ENCODE assay signal across 9 cellular contexts in the genomic region with DNA sequence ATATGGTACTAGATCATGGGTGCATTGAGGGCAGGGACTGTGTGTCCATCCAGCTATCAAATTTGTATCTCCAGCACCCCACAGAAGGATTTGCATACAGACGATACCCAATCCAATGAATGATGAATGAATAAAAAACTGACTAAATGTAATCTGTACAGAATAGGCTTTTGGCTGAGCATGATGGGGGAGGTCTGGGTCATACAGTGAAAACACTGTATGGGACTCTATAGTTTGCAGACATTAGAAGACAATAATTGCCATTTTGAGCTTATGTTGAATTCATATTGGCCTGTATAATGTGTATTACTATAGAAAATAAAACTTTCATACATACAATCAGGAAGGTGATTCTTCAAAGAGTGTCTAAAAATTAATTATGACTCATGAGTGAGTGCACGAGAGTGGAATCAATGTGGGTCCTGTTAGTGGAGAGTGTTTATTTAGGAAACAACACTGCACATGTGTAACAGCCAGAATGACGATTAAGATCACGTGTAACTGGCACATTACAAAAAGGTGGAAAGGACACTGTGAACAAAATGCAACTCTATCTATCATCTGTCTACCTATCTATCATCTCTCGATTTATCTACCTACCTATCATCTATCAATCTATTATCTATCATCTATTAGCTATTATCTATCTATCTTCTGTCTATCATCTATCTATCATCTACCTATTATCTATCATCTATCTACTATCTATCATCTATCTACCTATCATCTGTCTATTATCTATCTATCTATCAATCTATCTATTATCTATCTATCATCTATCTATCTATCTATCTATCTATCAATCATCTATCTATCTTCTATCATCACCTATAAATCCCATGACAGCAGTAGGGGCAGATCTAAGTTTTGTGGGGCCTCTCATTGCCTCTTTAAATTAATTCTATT.
DNase-seq lines count a peak whose midpoint lies in the region; ATAC-seq and TF ChIP-seq lines count a peak whose summit lies in the region.
"Had no signal": no experiment of that assay in that cellular context is flagged by ENCODE, and none has a peak within 500 bp of the region (broad histone marks: within the 10 kb centered on the region; RNA-seq: fewer than 3 reads in every experiment).

No MANE protein-coding gene starts in this region.

- CTCF ChIA-PET in IMR-90 (lab: Yijun Ruan, JAX): interaction anchor here (0.9 to 1.6 kb wide), 3 partner anchors 17 to 30 kb away, joined by 4 to 8 read pairs (median 4); no protein-coding TSS in a partner anchor

- H2BK15ac ChIP-seq in IMR-90 (ENCODE audit: low read depth, low read length): peak overlapping the region; percentile 87; the same call in 2 of the 3 replicates

- no peaks in the 10 kb centered on the region for H3K27me3 Mint-ChIP-seq in dendritic cell treated with granulocyte-macrophage colony-stimulating factor and Interleukin-4, amounts not matched to agents 40 ng/mL and 50 ng/mL, for 4 days
- H3K27me3 Mint-ChIP-seq in osteocyte (ENCODE audit: unreplicated experiment): peaks cover under 1% of the 10 kb centered on the region

- H3K9me1 ChIP-seq in IMR-90 (ENCODE audit: insufficient read depth, low read length): peaks cover 14% of the 10 kb centered on the region

- no peak overlapping the region for H3K9ac ChIP-seq in IMR-90 (ENCODE audit: low read depth, low read length)

- ATAC-seq in GM19467 (IDR thresholded peaks at IDR 0.05; ENCODE audit: unreplicated experiment) (peak; percentile 11), IMR-90 (ENCODE audit: low read depth) (no peak), GM19455 (IDR thresholded peaks at IDR 0.05; ENCODE audit: unreplicated experiment) (no peak)

- peak overlapping the region; percentile 96 for H2BK120ac ChIP-seq in IMR-90 (ENCODE audit: low read depth, low read length)

- peak overlapping the region; percentile 98 for H2BK20ac ChIP-seq in IMR-90 (ENCODE audit: low read depth, low read length)

- H2AK5ac ChIP-seq in IMR-90 (ENCODE audit: low read depth, low read length): peak overlapping the region; percentile 75; the same call in 1 of the 2 replicates

- no peaks in the 10 kb centered on the region for H3K36me3 Mint-ChIP-seq in dendritic cell treated with granulocyte-macrophage colony-stimulating factor and Interleukin-4, amounts not matched to agents 40 ng/mL and 50 ng/mL, for 4 days (ENCODE audit: low read depth)
- no peaks in the 10 kb centered on the region for H3K36me3 Mint-ChIP-seq in osteocyte (ENCODE audit: unreplicated experiment)

- H3K27me3 ChIP-seq in IMR-90 (ENCODE audit: control insufficient read depth, insufficient read depth, low read length): no peaks in the 10 kb centered on the region

- H3K4me3 Mint-ChIP-seq in dendritic cell treated with granulocyte-macrophage colony-stimulating factor and Interleukin-4, amounts not matched to agents 40 ng/mL and 50 ng/mL, for 4 days: no peak overlapping the region
- H3K4me3 Mint-ChIP-seq in osteocyte (ENCODE audit: unreplicated experiment): no peak overlapping the region
- H3K4me3 Mint-ChIP-seq: neural crest cell had no signal

- TF ChIP-seq POLR2A in IMR-90 (IDR thresholded peaks at IDR 0.05; ENCODE audit: low read depth, low read length): no peak; the same call in 1 of the 2 replicates

- no peaks in the 10 kb centered on the region for H4K20me1 ChIP-seq in IMR-90 (ENCODE audit: insufficient read depth, low read length)

- H3K27ac ChIP-seq in IMR-90 (ENCODE audit: insufficient read depth, low read length): peak overlapping the region; percentile 71; the same call in 1 of the 2 replicates
- H3K27ac ChIP-seq: SK-N-MC had no signal

- H3K4me1 ChIP-seq in IMR-90 (ENCODE audit: control insufficient read depth, insufficient read depth, low read length): peaks cover 16% of the 10 kb centered on the region

- peak overlapping the region; percentile 90 for H3K27ac Mint-ChIP-seq in dendritic cell treated with granulocyte-macrophage colony-stimulating factor and Interleukin-4, amounts not matched to agents 40 ng/mL and 50 ng/mL, for 4 days
- peak overlapping the region; percentile 50 for H3K27ac Mint-ChIP-seq in osteocyte (ENCODE audit: unreplicated experiment)

- peak overlapping the region; percentile 95; the same call in 1 of the 2 replicates for H3K4ac ChIP-seq in IMR-90 (ENCODE audit: low read depth, low read length)

- H3K9me3 Mint-ChIP-seq in dendritic cell treated with granulocyte-macrophage colony-stimulating factor and Interleukin-4, amounts not matched to agents 40 ng/mL and 50 ng/mL, for 4 days: no peaks in the 10 kb centered on the region
- H3K9me3 Mint-ChIP-seq in osteocyte (ENCODE audit: unreplicated experiment): peaks cover 11% of the 10 kb centered on the region

- no peaks in the 10 kb centered on the region for H3K36me3 ChIP-seq in IMR-90 (ENCODE audit: control insufficient read depth, insufficient read depth, low read length)

- DNase-seq in IMR-90 (peak; percentile 31), osteocyte (ENCODE audit: extremely low spot score, unreplicated experiment) (no peak), posterior vena cava (ENCODE audit: low spot score) (no peak), NCI-H187 treated with DMSO at 0.1 percent for 48 hours (lab: John Stamatoyannopoulos, UW) (no peak)

- no TSS peak for BruUV-seq in IMR-90 (replicated peaks; lab: Mats Ljungman, UMichigan)

- intact Hi-C loops in IMR-90 (cut with micrococcal nuclease): loop anchor here (2.0 to 5.0 kb wide), 3 partner anchors 17 to 99 kb away; no protein-coding TSS in a partner anchor
- intact Hi-C loops in dendritic cell treated with granulocyte-macrophage colony-stimulating factor and Interleukin-4, amounts not matched to agents 40 ng/mL and 50 ng/mL, for 4 days (cut with micrococcal nuclease): loop anchor here (2.0 to 5.0 kb wide), 2 partner anchors 13 to 84 kb away; no protein-coding TSS in a partner anchor
- intact Hi-C loops in posterior vena cava (cut with DNase I): no loop called here

- peak overlapping the region; percentile 61; the same call in 1 of the 2 replicates for H3K18ac ChIP-seq in IMR-90 (ENCODE audit: low read depth, low read length)

- WGBS in IMR-90 (ENCODE audit: extremely low coverage in 2 of 2, insufficient read length in 1 of 2), 2 experiments: 83 to 92% methylated on average over 1 of the region's 5 CpGs

- H4K8ac ChIP-seq in IMR-90 (ENCODE audit: low read depth in 2 of 2, low read length in 2 of 2): peak overlapping the region in 1 of 2 experiments; percentile 21; a peak in 1 of 4 replicates

- TF ChIP-seq RAD21 in IMR-90 (IDR thresholded peaks at IDR 0.05; ENCODE audit: low read length): no peak

- H3K4me1 Mint-ChIP-seq in dendritic cell treated with granulocyte-macrophage colony-stimulating factor and Interleukin-4, amounts not matched to agents 40 ng/mL and 50 ng/mL, for 4 days (ENCODE audit: low read depth): peaks cover 76% of the 10 kb centered on the region
- peaks cover 30% of the 10 kb centered on the region for H3K4me1 Mint-ChIP-seq in osteocyte (ENCODE audit: unreplicated experiment)

- TF ChIP-seq CTCF in IMR-90 (conservative IDR thresholded peaks at IDR 0.05; ENCODE audit: low read depth, low read length) (no peak), osteocyte (IDR thresholded peaks at IDR 0.05) (no peak)

- H4K5ac ChIP-seq in IMR-90 (ENCODE audit: low read depth, low read length): no peak overlapping the region

- no peak overlapping the region; the same call in 1 of the 2 replicates for H3K4me2 ChIP-seq in IMR-90 (ENCODE audit: low read depth, low read length)

- H2BK5ac ChIP-seq in IMR-90 (ENCODE audit: low read depth, low read length, poor library complexity, severe bottlenecking): peak overlapping the region; percentile 99

- no peak overlapping the region for H3K4me3 ChIP-seq in IMR-90 (ENCODE audit: insufficient read depth, low read depth, low read length)
- H3K4me3 ChIP-seq: SK-N-MC had no signal

- peaks cover 0 to 5% of the 10 kb centered on the region in 2 experiments; a peak in 1 of 4 replicates for H3K79me1 ChIP-seq in IMR-90 (ENCODE audit: low read depth in 1 of 2, low read length in 2 of 2)

- in situ Hi-C loops in IMR-90 (cut with MboI; ENCODE audit: low sequenced_read_pairs): no loop called here

- no peak overlapping the region for H3K56ac ChIP-seq in IMR-90 (ENCODE audit: extremely low read depth, insufficient read depth, low read length)

- peak overlapping the region; percentile 12; the same call in 1 of the 2 replicates for H3K23ac ChIP-seq in IMR-90 (ENCODE audit: low read depth, low read length)

- POLR2A ChIA-PET in IMR-90 (lab: Charles Lee; ENCODE audit: unreplicated experiment): no interaction called here

- H2AFZ ChIP-seq in IMR-90 (replicated peaks; ENCODE audit: low read length, poor library complexity): no peak overlapping the region

- dilution Hi-C loops in IMR-90 (cut with HindIII; ENCODE audit: low sequenced_read_pairs, unreplicated experiment): no loop called here

- H3K9me3 ChIP-seq in IMR-90 (ENCODE audit: control insufficient read depth, insufficient read depth, low read length): no peaks in the 10 kb centered on the region; the same call in 1 of the 2 replicates

- 0 out of 2 replicates have a peak overlapping the region, but pooled peaks have one; percentile 48 for H4K91ac ChIP-seq in IMR-90 (ENCODE audit: insufficient read depth, low read depth, low read length)

- no peak overlapping the region for H2AK9ac ChIP-seq in IMR-90 (replicated peaks; ENCODE audit: low read depth, low read length, poor library complexity)

- H3K14ac ChIP-seq in IMR-90 (replicated peaks; ENCODE audit: low read depth, low read length): peak overlapping the region; percentile 33; the same call in 1 of the 2 replicates

TF ChIP-seq in IMR-90, 13 proteins besides CTCF, POLR2A, EP300 and RAD21 (continues in another document):
- TF ChIP-seq USF2 (IDR thresholded peaks at IDR 0.05; ENCODE audit: low read depth, low read length): no peak
- no peak for TF ChIP-seq RFX5 (IDR thresholded peaks at IDR 0.05; ENCODE audit: low read depth, low read length)
- no peak for TF ChIP-seq NFE2L2 (IDR thresholded peaks at IDR 0.05; ENCODE audit: low read depth, low read length)
- no peak for TF ChIP-seq CEBPB (IDR thresholded peaks at IDR 0.05; ENCODE audit: low read depth, low read length)
- peak; percentile 94 for TF ChIP-seq BHLHE40 (IDR thresholded peaks at IDR 0.05; ENCODE audit: low read depth, low read length)
- TF ChIP-seq MXI1 (IDR thresholded peaks at IDR 0.05; ENCODE audit: borderline replicate concordance, low read depth, low read length): no peak
- peak; percentile 44; the same call in 1 of the 2 replicates for TF ChIP-seq FOS (IDR thresholded peaks at IDR 0.05; ENCODE audit: low read depth, low read length)

Comparison
In these comparisons a context has a peak if more than half of its experiments do, and no peak if none do; other contexts are left out.
1. intact Hi-C loops: an anchor here in IMR-90 (2.0 to 5.0 kb wide) and dendritic cell treated with granulocyte-macrophage colony-stimulating factor and Interleukin-4, amounts not matched to agents 40 ng/mL and 50 ng/mL, for 4 days (2.0 to 5.0 kb wide); none called in posterior vena cava.